Comparison of ENCODE assay signal across 1 cellular context in the genomic region with DNA sequence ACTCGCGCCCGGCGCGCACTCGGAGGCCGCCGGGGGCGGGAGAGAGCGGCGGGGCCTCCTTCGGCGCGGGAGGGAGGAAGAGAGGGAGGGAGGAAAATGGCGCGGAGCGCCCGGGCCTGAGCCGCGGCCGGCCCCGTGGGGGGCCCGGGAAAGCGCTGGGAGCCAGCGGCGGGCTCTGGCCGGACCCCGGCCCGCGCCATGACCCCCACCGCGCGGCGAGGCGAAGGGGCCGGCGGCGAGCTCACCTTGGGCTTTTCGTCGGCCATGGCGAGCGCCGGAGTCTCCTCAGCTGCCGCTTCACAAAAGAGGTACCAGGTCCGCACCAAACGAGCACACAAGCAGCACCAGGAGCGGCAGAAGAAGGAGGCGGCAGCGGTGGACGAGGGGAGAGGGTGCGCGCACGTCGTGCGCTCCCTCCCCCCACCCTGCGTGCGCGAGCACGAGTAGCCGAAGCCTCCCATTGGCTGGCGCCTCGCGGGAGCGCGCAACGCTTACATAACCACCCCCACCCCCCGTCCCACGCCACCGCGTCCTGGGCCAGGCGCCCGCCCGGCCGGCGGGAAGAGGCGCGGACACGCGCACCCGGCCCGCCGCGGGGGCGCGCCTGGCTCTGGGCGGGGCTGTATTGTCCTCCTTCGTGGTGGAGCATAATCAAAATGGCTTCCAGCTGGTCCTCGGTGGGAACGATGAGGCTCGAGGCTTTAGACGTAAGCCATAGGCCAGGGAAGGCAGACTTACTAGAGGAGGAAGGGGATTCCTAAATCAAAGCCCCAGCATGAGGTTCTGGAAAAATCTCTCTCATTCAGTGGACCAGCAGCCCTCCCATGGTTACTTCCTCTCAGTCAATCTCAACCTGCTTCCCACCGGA.
A peak's percentile ranks its signal among the peaks of the same experiment; 100 is the strongest.
TF ChIP-seq lines count a peak whose summit lies in the region.

A gene (minus strand): TSS at position 391 of the 868 bp plus-strand sequence. CDS start 125 bp downstream, at position 266.

TF ChIP-seq in HepG2, 621 proteins besides CTCF, POLR2A, EP300 and RAD21 (continued from another document and continues in another):
- peak; percentile 11; the same call in 1 of the 2 replicates for TF ChIP-seq SOX5 (CRISPR knock-in tag; IDR thresholded peaks at IDR 0.05; ENCODE audit: borderline replicate concordance)
- TF ChIP-seq, protein P1, sequence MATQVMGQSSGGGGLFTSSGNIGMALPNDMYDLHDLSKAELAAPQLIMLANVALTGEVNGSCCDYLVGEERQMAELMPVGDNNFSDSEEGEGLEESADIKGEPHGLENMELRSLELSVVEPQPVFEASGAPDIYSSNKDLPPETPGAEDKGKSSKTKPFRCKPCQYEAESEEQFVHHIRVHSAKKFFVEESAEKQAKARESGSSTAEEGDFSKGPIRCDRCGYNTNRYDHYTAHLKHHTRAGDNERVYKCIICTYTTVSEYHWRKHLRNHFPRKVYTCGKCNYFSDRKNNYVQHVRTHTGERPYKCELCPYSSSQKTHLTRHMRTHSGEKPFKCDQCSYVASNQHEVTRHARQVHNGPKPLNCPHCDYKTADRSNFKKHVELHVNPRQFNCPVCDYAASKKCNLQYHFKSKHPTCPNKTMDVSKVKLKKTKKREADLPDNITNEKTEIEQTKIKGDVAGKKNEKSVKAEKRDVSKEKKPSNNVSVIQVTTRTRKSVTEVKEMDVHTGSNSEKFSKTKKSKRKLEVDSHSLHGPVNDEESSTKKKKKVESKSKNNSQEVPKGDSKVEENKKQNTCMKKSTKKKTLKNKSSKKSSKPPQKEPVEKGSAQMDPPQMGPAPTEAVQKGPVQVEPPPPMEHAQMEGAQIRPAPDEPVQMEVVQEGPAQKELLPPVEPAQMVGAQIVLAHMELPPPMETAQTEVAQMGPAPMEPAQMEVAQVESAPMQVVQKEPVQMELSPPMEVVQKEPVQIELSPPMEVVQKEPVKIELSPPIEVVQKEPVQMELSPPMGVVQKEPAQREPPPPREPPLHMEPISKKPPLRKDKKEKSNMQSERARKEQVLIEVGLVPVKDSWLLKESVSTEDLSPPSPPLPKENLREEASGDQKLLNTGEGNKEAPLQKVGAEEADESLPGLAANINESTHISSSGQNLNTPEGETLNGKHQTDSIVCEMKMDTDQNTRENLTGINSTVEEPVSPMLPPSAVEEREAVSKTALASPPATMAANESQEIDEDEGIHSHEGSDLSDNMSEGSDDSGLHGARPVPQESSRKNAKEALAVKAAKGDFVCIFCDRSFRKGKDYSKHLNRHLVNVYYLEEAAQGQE (IDR thresholded peaks at IDR 0.05; ENCODE audit: borderline replicate concordance in 1 of 2, low read depth in 1 of 2, low read length in 2 of 2) = peak in 1 of 2 experiments; percentile 21; a peak in 1 of 4 replicates
- TF ChIP-seq RARA (CRISPR knock-in tag; IDR thresholded peaks at IDR 0.05) = peak; percentile 31; the same call in 1 of the 2 replicates
- TF ChIP-seq HDAC2 (CRISPR knock-in tag; IDR thresholded peaks at IDR 0.05) = peak; percentile 8; the same call in 1 of the 2 replicates
- no peak for TF ChIP-seq ARNT (IDR thresholded peaks at IDR 0.05)
- TF ChIP-seq ZNF530 (CRISPR knock-in tag; IDR thresholded peaks at IDR 0.05; ENCODE audit: low read depth) = no peak
- no peak for TF ChIP-seq ZNF143 (CRISPR knock-in tag; IDR thresholded peaks at IDR 0.05)
- TF ChIP-seq, protein P2, sequence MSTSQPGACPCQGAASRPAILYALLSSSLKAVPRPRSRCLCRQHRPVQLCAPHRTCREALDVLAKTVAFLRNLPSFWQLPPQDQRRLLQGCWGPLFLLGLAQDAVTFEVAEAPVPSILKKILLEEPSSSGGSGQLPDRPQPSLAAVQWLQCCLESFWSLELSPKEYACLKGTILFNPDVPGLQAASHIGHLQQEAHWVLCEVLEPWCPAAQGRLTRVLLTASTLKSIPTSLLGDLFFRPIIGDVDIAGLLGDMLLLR (CRISPR knock-in tag; IDR thresholded peaks at IDR 0.05) = peak; percentile 7
- no peak for TF ChIP-seq ZNF549 (CRISPR knock-in tag; IDR thresholded peaks at IDR 0.05)
- TF ChIP-seq JUN (CRISPR knock-in tag; IDR thresholded peaks at IDR 0.05) = no peak; the same call in 1 of the 2 replicates
- no peak for TF ChIP-seq KAT2B (IDR thresholded peaks at IDR 0.05; ENCODE audit: borderline replicate concordance, low read depth, low read length)
- TF ChIP-seq, protein P3, sequence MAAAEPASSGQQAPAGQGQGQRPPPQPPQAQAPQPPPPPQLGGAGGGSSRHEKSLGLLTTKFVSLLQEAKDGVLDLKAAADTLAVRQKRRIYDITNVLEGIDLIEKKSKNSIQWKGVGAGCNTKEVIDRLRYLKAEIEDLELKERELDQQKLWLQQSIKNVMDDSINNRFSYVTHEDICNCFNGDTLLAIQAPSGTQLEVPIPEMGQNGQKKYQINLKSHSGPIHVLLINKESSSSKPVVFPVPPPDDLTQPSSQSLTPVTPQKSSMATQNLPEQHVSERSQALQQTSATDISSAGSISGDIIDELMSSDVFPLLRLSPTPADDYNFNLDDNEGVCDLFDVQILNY (CRISPR knock-in tag; conservative IDR thresholded peaks at IDR 0.05) = peak; percentile 55; the same call in 1 of the 2 replicates
- TF ChIP-seq ZNF12 (CRISPR knock-in tag; IDR thresholded peaks at IDR 0.05) = no peak
- peak; percentile 84; the same call in 1 of the 2 replicates for TF ChIP-seq CHCHD3 (CRISPR knock-in tag; IDR thresholded peaks at IDR 0.05)
- TF ChIP-seq ZNF205 (CRISPR knock-in tag; IDR thresholded peaks at IDR 0.05) = no peak
- TF ChIP-seq ZNF678 (CRISPR knock-in tag; IDR thresholded peaks at IDR 0.05) = no peak
- TF ChIP-seq ZC3H4 (CRISPR knock-in tag; IDR thresholded peaks at IDR 0.05; ENCODE audit: borderline replicate concordance) = no peak
- TF ChIP-seq MED13 (CRISPR knock-in tag; IDR thresholded peaks at IDR 0.05) = 0 out of 2 replicates have a peak, but pooled peaks have one; percentile 23
- TF ChIP-seq FOXA1 (IDR thresholded peaks at IDR 0.05) = no peak
- TF ChIP-seq FOXA1 (CRISPR knock-in tag; IDR thresholded peaks at IDR 0.05) = no peak; the same call in 1 of the 2 replicates
- no peak for TF ChIP-seq HOXA7 (CRISPR knock-in tag; IDR thresholded peaks at IDR 0.05)
- TF ChIP-seq HCFC1 (IDR thresholded peaks at IDR 0.05; ENCODE audit: low read depth, low read length) = no peak
- TF ChIP-seq FOXK1 (CRISPR knock-in tag; IDR thresholded peaks at IDR 0.05; ENCODE audit: borderline replicate concordance, low read depth) = peak; percentile 38; the same call in 1 of the 2 replicates
- peak; percentile 91 for TF ChIP-seq ZNF563 (CRISPR knock-in tag; IDR thresholded peaks at IDR 0.05)
- TF ChIP-seq ZNF446 (CRISPR knock-in tag; IDR thresholded peaks at IDR 0.05) = peak; percentile 25; the same call in 1 of the 2 replicates
- TF ChIP-seq, protein P4, sequence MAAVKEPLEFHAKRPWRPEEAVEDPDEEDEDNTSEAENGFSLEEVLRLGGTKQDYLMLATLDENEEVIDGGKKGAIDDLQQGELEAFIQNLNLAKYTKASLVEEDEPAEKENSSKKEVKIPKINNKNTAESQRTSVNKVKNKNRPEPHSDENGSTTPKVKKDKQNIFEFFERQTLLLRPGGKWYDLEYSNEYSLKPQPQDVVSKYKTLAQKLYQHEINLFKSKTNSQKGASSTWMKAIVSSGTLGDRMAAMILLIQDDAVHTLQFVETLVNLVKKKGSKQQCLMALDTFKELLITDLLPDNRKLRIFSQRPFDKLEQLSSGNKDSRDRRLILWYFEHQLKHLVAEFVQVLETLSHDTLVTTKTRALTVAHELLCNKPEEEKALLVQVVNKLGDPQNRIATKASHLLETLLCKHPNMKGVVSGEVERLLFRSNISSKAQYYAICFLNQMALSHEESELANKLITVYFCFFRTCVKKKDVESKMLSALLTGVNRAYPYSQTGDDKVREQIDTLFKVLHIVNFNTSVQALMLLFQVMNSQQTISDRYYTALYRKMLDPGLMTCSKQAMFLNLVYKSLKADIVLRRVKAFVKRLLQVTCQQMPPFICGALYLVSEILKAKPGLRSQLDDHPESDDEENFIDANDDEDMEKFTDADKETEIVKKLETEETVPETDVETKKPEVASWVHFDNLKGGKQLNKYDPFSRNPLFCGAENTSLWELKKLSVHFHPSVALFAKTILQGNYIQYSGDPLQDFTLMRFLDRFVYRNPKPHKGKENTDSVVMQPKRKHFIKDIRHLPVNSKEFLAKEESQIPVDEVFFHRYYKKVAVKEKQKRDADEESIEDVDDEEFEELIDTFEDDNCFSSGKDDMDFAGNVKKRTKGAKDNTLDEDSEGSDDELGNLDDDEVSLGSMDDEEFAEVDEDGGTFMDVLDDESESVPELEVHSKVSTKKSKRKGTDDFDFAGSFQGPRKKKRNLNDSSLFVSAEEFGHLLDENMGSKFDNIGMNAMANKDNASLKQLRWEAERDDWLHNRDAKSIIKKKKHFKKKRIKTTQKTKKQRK (IDR thresholded peaks at IDR 0.05; ENCODE audit: low read length) = no peak
- TF ChIP-seq NFE2L2 (IDR thresholded peaks at IDR 0.05; ENCODE audit: low read length) = no peak
- TF ChIP-seq, protein P5, sequence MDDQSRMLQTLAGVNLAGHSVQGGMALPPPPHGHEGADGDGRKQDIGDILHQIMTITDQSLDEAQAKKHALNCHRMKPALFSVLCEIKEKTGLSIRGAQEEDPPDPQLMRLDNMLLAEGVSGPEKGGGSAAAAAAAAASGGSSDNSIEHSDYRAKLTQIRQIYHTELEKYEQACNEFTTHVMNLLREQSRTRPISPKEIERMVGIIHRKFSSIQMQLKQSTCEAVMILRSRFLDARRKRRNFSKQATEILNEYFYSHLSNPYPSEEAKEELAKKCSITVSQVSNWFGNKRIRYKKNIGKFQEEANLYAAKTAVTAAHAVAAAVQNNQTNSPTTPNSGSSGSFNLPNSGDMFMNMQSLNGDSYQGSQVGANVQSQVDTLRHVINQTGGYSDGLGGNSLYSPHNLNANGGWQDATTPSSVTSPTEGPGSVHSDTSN (CRISPR knock-in tag; IDR thresholded peaks at IDR 0.05; ENCODE audit: borderline replicate concordance) = no peak
- TF ChIP-seq ZBTB21 (CRISPR knock-in tag; IDR thresholded peaks at IDR 0.05) = no peak
- TF ChIP-seq, protein P6, sequence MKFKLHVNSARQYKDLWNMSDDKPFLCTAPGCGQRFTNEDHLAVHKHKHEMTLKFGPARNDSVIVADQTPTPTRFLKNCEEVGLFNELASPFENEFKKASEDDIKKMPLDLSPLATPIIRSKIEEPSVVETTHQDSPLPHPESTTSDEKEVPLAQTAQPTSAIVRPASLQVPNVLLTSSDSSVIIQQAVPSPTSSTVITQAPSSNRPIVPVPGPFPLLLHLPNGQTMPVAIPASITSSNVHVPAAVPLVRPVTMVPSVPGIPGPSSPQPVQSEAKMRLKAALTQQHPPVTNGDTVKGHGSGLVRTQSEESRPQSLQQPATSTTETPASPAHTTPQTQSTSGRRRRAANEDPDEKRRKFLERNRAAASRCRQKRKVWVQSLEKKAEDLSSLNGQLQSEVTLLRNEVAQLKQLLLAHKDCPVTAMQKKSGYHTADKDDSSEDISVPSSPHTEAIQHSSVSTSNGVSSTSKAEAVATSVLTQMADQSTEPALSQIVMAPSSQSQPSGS (CRISPR knock-in tag; IDR thresholded peaks at IDR 0.05) = peak; percentile 20; the same call in 1 of the 2 replicates
- TF ChIP-seq, protein P7, sequence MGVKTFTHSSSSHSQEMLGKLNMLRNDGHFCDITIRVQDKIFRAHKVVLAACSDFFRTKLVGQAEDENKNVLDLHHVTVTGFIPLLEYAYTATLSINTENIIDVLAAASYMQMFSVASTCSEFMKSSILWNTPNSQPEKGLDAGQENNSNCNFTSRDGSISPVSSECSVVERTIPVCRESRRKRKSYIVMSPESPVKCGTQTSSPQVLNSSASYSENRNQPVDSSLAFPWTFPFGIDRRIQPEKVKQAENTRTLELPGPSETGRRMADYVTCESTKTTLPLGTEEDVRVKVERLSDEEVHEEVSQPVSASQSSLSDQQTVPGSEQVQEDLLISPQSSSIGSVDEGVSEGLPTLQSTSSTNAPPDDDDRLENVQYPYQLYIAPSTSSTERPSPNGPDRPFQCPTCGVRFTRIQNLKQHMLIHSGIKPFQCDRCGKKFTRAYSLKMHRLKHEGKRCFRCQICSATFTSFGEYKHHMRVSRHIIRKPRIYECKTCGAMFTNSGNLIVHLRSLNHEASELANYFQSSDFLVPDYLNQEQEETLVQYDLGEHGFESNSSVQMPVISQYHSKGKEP (CRISPR knock-in tag; IDR thresholded peaks at IDR 0.05) = peak; percentile 28; the same call in 1 of the 2 replicates
- peak; percentile 60; the same call in 1 of the 2 replicates for TF ChIP-seq GABPB1 (CRISPR knock-in tag; IDR thresholded peaks at IDR 0.05)
- no peak for TF ChIP-seq FLYWCH1 (CRISPR knock-in tag; IDR thresholded peaks at IDR 0.05)
- no peak for TF ChIP-seq CENPX (CRISPR knock-in tag; IDR thresholded peaks at IDR 0.05)
- no peak for TF ChIP-seq ZNF737 (CRISPR knock-in tag; IDR thresholded peaks at IDR 0.05; ENCODE audit: borderline replicate concordance)
- TF ChIP-seq RORA (CRISPR knock-in tag; IDR thresholded peaks at IDR 0.05) = no peak
- 0 out of 2 replicates have a peak, but pooled peaks have one; percentile 82 for TF ChIP-seq EED (CRISPR knock-in tag; IDR thresholded peaks at IDR 0.05)
- no peak for TF ChIP-seq U2AF1 (optimal IDR thresholded peaks at IDR 0.05; ENCODE audit: low read depth, low read length)
- TF ChIP-seq ZNF724P (CRISPR knock-in tag; IDR thresholded peaks at IDR 0.05; ENCODE audit: borderline replicate concordance) = no peak
- TF ChIP-seq, protein P8, sequence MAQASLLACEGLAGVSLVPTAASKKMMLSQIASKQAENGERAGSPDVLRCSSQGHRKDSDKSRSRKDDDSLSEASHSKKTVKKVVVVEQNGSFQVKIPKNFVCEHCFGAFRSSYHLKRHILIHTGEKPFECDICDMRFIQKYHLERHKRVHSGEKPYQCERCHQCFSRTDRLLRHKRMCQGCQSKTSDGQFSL (CRISPR knock-in tag; IDR thresholded peaks at IDR 0.05) = peak; percentile 94; the same call in 1 of the 2 replicates
- peak; percentile 37; the same call in 1 of the 2 replicates for TF ChIP-seq ZSCAN20 (CRISPR knock-in tag; IDR thresholded peaks at IDR 0.05; ENCODE audit: borderline replicate concordance)
- no peak for TF ChIP-seq KDM1A (CRISPR knock-in tag; IDR thresholded peaks at IDR 0.05)
- no peak for TF ChIP-seq KDM5B (CRISPR knock-in tag; IDR thresholded peaks at IDR 0.05; ENCODE audit: borderline replicate concordance)
- peak; percentile 34; the same call in 1 of the 2 replicates for TF ChIP-seq CEBPG (CRISPR knock-in tag; IDR thresholded peaks at IDR 0.05)
- TF ChIP-seq SRY (CRISPR knock-in tag; IDR thresholded peaks at IDR 0.05) = peak; percentile 43; the same call in 1 of the 2 replicates
- no peak for TF ChIP-seq SRSF1 (optimal IDR thresholded peaks at IDR 0.05; ENCODE audit: low read depth, low read length)
- no peak for TF ChIP-seq THYN1 (CRISPR knock-in tag; IDR thresholded peaks at IDR 0.05; ENCODE audit: borderline replicate concordance, low read depth)
- TF ChIP-seq SP1 (IDR thresholded peaks at IDR 0.05) = no peak
- TF ChIP-seq SP1 (CRISPR knock-in tag; IDR thresholded peaks at IDR 0.05) = 0 out of 2 replicates have a peak, but pooled peaks have one; percentile 57
- no peak; the same call in 1 of the 2 replicates for TF ChIP-seq GATA4 (IDR thresholded peaks at IDR 0.05; ENCODE audit: borderline replicate concordance, low read depth)
- TF ChIP-seq DMAP1 (CRISPR knock-in tag; IDR thresholded peaks at IDR 0.05) = peak; percentile 90
- peak; percentile 75; the same call in 2 of the 3 replicates for TF ChIP-seq MXI1 (IDR thresholded peaks at IDR 0.05; ENCODE audit: borderline replicate concordance, low read depth, low read length)
- TF ChIP-seq ZNF562 (CRISPR knock-in tag; IDR thresholded peaks at IDR 0.05; ENCODE audit: borderline replicate concordance) = no peak; the same call in 1 of the 2 replicates
- no peak for TF ChIP-seq SRSF9 (IDR thresholded peaks at IDR 0.05; ENCODE audit: borderline replicate concordance, insufficient read depth, low read depth, low read length, poor library complexity, severe bottlenecking)
- TF ChIP-seq ZNF652 (CRISPR knock-in tag; IDR thresholded peaks at IDR 0.05; ENCODE audit: borderline replicate concordance, low read depth) = no peak
- TF ChIP-seq ZSCAN29 (CRISPR knock-in tag; conservative IDR thresholded peaks at IDR 0.05) = no peak
